ENCODE assay signal across 13 cellular contexts in genomic region chr1:184191181-184191601, GRCh38.
A peak's percentile ranks its signal among the peaks of the same experiment; 100 is the strongest.
DNase-seq lines count a peak whose midpoint lies in the region; ATAC-seq and TF ChIP-seq lines count a peak whose summit lies in the region.
"Had no signal": no experiment of that assay in that cellular context is flagged by ENCODE, and none has a peak within 500 bp of the region (broad histone marks: within the 10 kb centered on the region; RNA-seq: fewer than 3 reads in every experiment).

No MANE protein-coding gene starts in this region.

- no peaks in the 10 kb centered on the region for H3K4me1 Mint-ChIP-seq in activated CD4-positive, alpha-beta T cell treated with anti-CD3 and anti-CD28 coated beads, Interleukin-2, amount 10 ng/mL, durations not matched to agents 24 days and 14 days

- no peaks in the 10 kb centered on the region for H3K36me3 Mint-ChIP-seq in activated CD4-positive, alpha-beta T cell treated with anti-CD3 and anti-CD28 coated beads, Interleukin-2, amount 10 ng/mL, durations not matched to agents 24 days and 14 days (ENCODE audit: low read depth)

- H3K4me3 ChIP-seq in adipocyte (ENCODE audit: low read length) = no peak overlapping the region
- no peak overlapping the region for H3K4me3 ChIP-seq in heart left ventricle
- no peak overlapping the region for H3K4me3 ChIP-seq in ovary
- H3K4me3 ChIP-seq: suprapubic skin had no signal

- no peak overlapping the region for H3K9ac ChIP-seq in adipocyte (ENCODE audit: low read length)

- H3K4me3 Mint-ChIP-seq in activated CD4-positive, alpha-beta T cell treated with anti-CD3 and anti-CD28 coated beads, Interleukin-2, amount 10 ng/mL, durations not matched to agents 24 days and 14 days = no peak overlapping the region

- no peaks in the 10 kb centered on the region for H3K9me3 Mint-ChIP-seq in activated CD4-positive, alpha-beta T cell treated with anti-CD3 and anti-CD28 coated beads, Interleukin-2, amount 10 ng/mL, durations not matched to agents 24 days and 14 days

- DNase-seq in DMS 273 treated with DMSO at 0.1 percent for 48 hours (lab: John Stamatoyannopoulos, UW) = peak; percentile 61
- DNase-seq in adipocyte (ENCODE audit: low read depth) = peak; percentile 72
- DNase-seq in heart left ventricle = peak; percentile 36 to 76 (median 61)
- peak; percentile 53 to 79 (median 70) for DNase-seq in ovary
- DNase-seq in activated CD4-positive, alpha-beta T cell treated with anti-CD3 and anti-CD28 coated beads, Interleukin-2, amount 10 ng/mL, durations not matched to agents 24 days and 14 days = no peak
- no peak for DNase-seq in NCI-H2029 treated with DMSO at 0.1 percent for 48 hours (lab: John Stamatoyannopoulos, UW)
- DNase-seq in HPDE6-E6E7 (ENCODE audit: extremely low spot score) = no peak
- DNase-seq: activated T-cell treated with anti-CD3 and anti-CD28 coated beads, Interleukin-2, amount 50 U/mL, for 48 hours; Calu3; NCI-H510A; T-helper 2 cell had no signal

- ATAC-seq in heart left ventricle = peak; percentile 61 to 94 (median 90)
- no peak for ATAC-seq in HG03095 (IDR thresholded peaks at IDR 0.05; ENCODE audit: unreplicated experiment)

- no peaks in the 10 kb centered on the region for H3K36me3 ChIP-seq in adipocyte (ENCODE audit: control insufficient read depth, insufficient read depth, low read length, severe bottlenecking)
- H3K36me3 ChIP-seq in heart left ventricle = no peaks in the 10 kb centered on the region
- H3K36me3 ChIP-seq in ovary = no peaks in the 10 kb centered on the region
- H3K36me3 ChIP-seq: suprapubic skin had no signal

- no peaks in the 10 kb centered on the region for H3K27me3 ChIP-seq in adipocyte (replicated peaks; ENCODE audit: control insufficient read depth, insufficient read depth, low read length)
- H3K27me3 ChIP-seq in heart left ventricle = no peaks in the 10 kb centered on the region
- H3K27me3 ChIP-seq in ovary = no peaks in the 10 kb centered on the region
- H3K27me3 ChIP-seq: suprapubic skin had no signal

- no peak overlapping the region for H3K27ac Mint-ChIP-seq in activated CD4-positive, alpha-beta T cell treated with anti-CD3 and anti-CD28 coated beads, Interleukin-2, amount 10 ng/mL, durations not matched to agents 24 days and 14 days

- TF ChIP-seq POLR2A in heart left ventricle (IDR thresholded peaks at IDR 0.05) (no peak), ovary (IDR thresholded peaks at IDR 0.05) (no peak)

- TF ChIP-seq CTCF in heart left ventricle (IDR thresholded peaks at IDR 0.05) (no peak), ovary (IDR thresholded peaks at IDR 0.05) (no peak)

- H3K27me3 Mint-ChIP-seq in activated CD4-positive, alpha-beta T cell treated with anti-CD3 and anti-CD28 coated beads, Interleukin-2, amount 10 ng/mL, durations not matched to agents 24 days and 14 days = peaks cover 19% of the 10 kb centered on the region

- H3K4me1 ChIP-seq in adipocyte (ENCODE audit: control insufficient read depth, insufficient read depth, low read length) = peaks cover 21% of the 10 kb centered on the region
- peaks cover 0 to 35% (median 6%) of the 10 kb centered on the region in 12 donors for H3K4me1 ChIP-seq in heart left ventricle
- H3K4me1 ChIP-seq in ovary (ENCODE audit: insufficient read depth) = peaks cover 4% of the 10 kb centered on the region

- intact Hi-C loops in heart left ventricle (cut with DNase I) (no loop called here), ovary (cut with DNase I) (no loop called here)
- intact Hi-C loops in activated CD4-positive, alpha-beta T cell treated with anti-CD3 and anti-CD28 coated beads, Interleukin-2, amount 10 ng/mL, durations not matched to agents 24 days and 14 days (cut with micrococcal nuclease) = no loop called here

- 58 to 77% (median 68%) methylated on average over 11 of the region's 11 CpGs for WGBS in heart left ventricle, 4 donors
- WGBS in ovary, 3 donors = 4 to 8% (median 5%) methylated on average over 11 of the region's 11 CpGs

- TF ChIP-seq EP300 in ovary (IDR thresholded peaks at IDR 0.05) = no peak

- H3K9me3 ChIP-seq in adipocyte (ENCODE audit: control insufficient read depth, low read length) = no peaks in the 10 kb centered on the region
- peaks cover 0 to 23% (median 0%) of the 10 kb centered on the region in 12 donors for H3K9me3 ChIP-seq in heart left ventricle
- no peaks in the 10 kb centered on the region for H3K9me3 ChIP-seq in ovary
- H3K9me3 ChIP-seq: suprapubic skin had no signal

- no peak overlapping the region for H3K27ac ChIP-seq in heart left ventricle
- H3K27ac ChIP-seq in ovary = no peak overlapping the region
- H3K27ac ChIP-seq: suprapubic skin had no signal

Comparison
In these comparisons a context has a peak if more than half of its experiments do, and no peak if none do; other contexts are left out.
1. DNase-seq: peak in DMS 273 treated with DMSO at 0.1 percent for 48 hours (single experiment), adipocyte (single experiment), heart left ventricle (5 of 5) and ovary (5 of 5); none in activated CD4-positive, alpha-beta T cell treated with anti-CD3 and anti-CD28 coated beads, Interleukin-2, amount 10 ng/mL, durations not matched to agents 24 days and 14 days (single experiment), NCI-H2029 treated with DMSO at 0.1 percent for 48 hours (single experiment) and HPDE6-E6E7 (single experiment).